Comparison of ENCODE assay signal across 11 cellular contexts in genomic region chr11:3942160-3942955, GRCh38.
DNase-seq lines count a peak whose midpoint lies in the region; ATAC-seq lines count a peak whose summit lies in the region.
"Had no signal": no experiment of that assay in that cellular context is flagged by ENCODE, and none has a peak within 500 bp of the region (broad histone marks: within the 10 kb centered on the region; RNA-seq: fewer than 3 reads in every experiment).

No MANE protein-coding gene starts in this region.

- intact Hi-C loops in left colon (cut with DNase I, micrococcal nuclease): no loop called here

- peak; percentile 46 for DNase-seq in activated naive CD4-positive, alpha-beta T cell treated with anti-CD3 and anti-CD28 coated beads, Interleukin-2, amount 10 ng/mL, durations not matched to agents 7 days and 5 days
- DNase-seq in activated naive CD4-positive, alpha-beta T cell treated with Interleukin-2 at 50 U/mL for 16 hours: no peak
- DNase-seq in OCI-M1 (lab: John Stamatoyannopoulos, UW) (peak; percentile 33), left colon (no peak), midbrain (lab: John Stamatoyannopoulos, UW) (no peak), NCI-H1417 (lab: John Stamatoyannopoulos, UW) (no peak)
- DNase-seq: mesendoderm, NCI-H2081 had no signal

- CTCF ChIA-PET in activated naive CD4-positive, alpha-beta T cell treated with anti-CD3 and anti-CD28 coated beads, Interleukin-2, amount 10 ng/mL, durations not matched to agents 7 days and 5 days (lab: Charles Lee): interaction anchor here (0.6 to 5.0 kb wide), 15 partner anchors 10 to 130 kb away, joined by 3 to 34 read pairs (median 4); partner anchors contain the start of gene STIM1

- H3K4me1 Mint-ChIP-seq in activated naive CD4-positive, alpha-beta T cell treated with anti-CD3 and anti-CD28 coated beads, Interleukin-2, amount 10 ng/mL, durations not matched to agents 7 days and 5 days: peaks cover 75% of the 10 kb centered on the region

- peak overlapping the region; percentile 63 for H3K27ac ChIP-seq in urinary bladder (ENCODE audit: low read depth)

- no peak overlapping the region for H3K4me3 Mint-ChIP-seq in activated naive CD4-positive, alpha-beta T cell treated with anti-CD3 and anti-CD28 coated beads, Interleukin-2, amount 10 ng/mL, durations not matched to agents 7 days and 5 days

- H3K4me1 ChIP-seq in urinary bladder (ENCODE audit: insufficient read depth): peaks cover 8% of the 10 kb centered on the region

- no peaks in the 10 kb centered on the region for H3K27me3 Mint-ChIP-seq in activated naive CD4-positive, alpha-beta T cell treated with anti-CD3 and anti-CD28 coated beads, Interleukin-2, amount 10 ng/mL, durations not matched to agents 7 days and 5 days

- H3K27ac Mint-ChIP-seq in activated naive CD4-positive, alpha-beta T cell treated with anti-CD3 and anti-CD28 coated beads, Interleukin-2, amount 10 ng/mL, durations not matched to agents 7 days and 5 days: peak overlapping the region; percentile 93

- no peak overlapping the region for H3K4me3 ChIP-seq in urinary bladder (ENCODE audit: low read depth, low read length)

- H3K9me3 Mint-ChIP-seq in activated naive CD4-positive, alpha-beta T cell treated with anti-CD3 and anti-CD28 coated beads, Interleukin-2, amount 10 ng/mL, durations not matched to agents 7 days and 5 days: peaks cover 9% of the 10 kb centered on the region

- 41% methylated on average over 3 of the region's 3 CpGs for WGBS in urinary bladder

- no peaks in the 10 kb centered on the region for H3K36me3 ChIP-seq in urinary bladder (ENCODE audit: insufficient read depth)

- ATAC-seq in left colon (peak; percentile 29), HG02623 (IDR thresholded peaks at IDR 0.05; ENCODE audit: unreplicated experiment) (no peak)
- ATAC-seq: SK-N-SH treated with all-trans-retinoic acid at 6 μM for 48 hours had no signal

- H3K36me3 Mint-ChIP-seq in activated naive CD4-positive, alpha-beta T cell treated with anti-CD3 and anti-CD28 coated beads, Interleukin-2, amount 10 ng/mL, durations not matched to agents 7 days and 5 days: peaks cover 52% of the 10 kb centered on the region

Comparison
In these comparisons a context has a peak if more than half of its experiments do, and no peak if none do; other contexts are left out.
1. DNase-seq: peak in activated naive CD4-positive, alpha-beta T cell treated with anti-CD3 and anti-CD28 coated beads, Interleukin-2, amount 10 ng/mL, durations not matched to agents 7 days and 5 days (single experiment) and OCI-M1 (single experiment); none in activated naive CD4-positive, alpha-beta T cell treated with Interleukin-2 at 50 U/mL for 16 hours (single experiment), left colon (0 of 2), midbrain (single experiment) and NCI-H1417 (0 of 3).